In the genomic region with DNA sequence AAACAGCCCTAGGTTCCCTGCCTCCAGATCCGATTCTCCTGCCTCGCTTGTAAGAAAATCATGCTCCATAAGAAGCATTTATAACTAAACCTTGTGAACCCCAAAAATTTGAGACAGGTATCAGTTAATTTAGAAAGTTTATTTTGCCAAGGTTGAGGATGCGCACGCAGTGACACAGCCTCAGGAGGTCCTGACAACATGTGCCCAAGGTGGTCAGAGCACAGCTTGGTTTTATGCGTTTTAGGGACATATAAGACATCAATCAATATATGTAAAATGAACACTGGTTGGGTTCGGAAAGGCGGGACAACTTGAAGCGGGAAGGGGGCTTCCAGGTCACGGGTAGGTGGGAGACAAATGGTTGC, we compare ENCODE assay signal across 25 cellular contexts. TPM values are rescaled to one million over a fixed set of nuclear protein-coding genes. Genes with fewer than 3 reads are reported as not detected.
DNase-seq lines count a peak whose midpoint lies in the region; ATAC-seq and TF ChIP-seq lines count a peak whose summit lies in the region.
"Had no signal": no experiment of that assay in that cellular context is flagged by ENCODE, and none has a peak within 500 bp of the region (broad histone marks: within the 10 kb centered on the region; RNA-seq: fewer than 3 reads in every experiment).

No MANE protein-coding gene starts in this region.

- H3K36me3 ChIP-seq in breast epithelium (no peaks in the 10 kb centered on the region), Panc1 (ENCODE audit: control insufficient read depth, insufficient read depth, low read length) (peaks cover 11% of the 10 kb centered on the region), psoas muscle (ENCODE audit: insufficient read depth in 1 of 2, low read depth in 1 of 2) (peaks cover 0 to 9% of the 10 kb centered on the region in 2 donors)
- H3K36me3 ChIP-seq: ovary, tibial artery had no signal

- no peaks in the 10 kb centered on the region for H3K27me3 Mint-ChIP-seq in MCF 10A (ENCODE audit: insufficient read depth, unreplicated experiment)
- H3K27me3 Mint-ChIP-seq in endothelial cell (ENCODE audit: unreplicated experiment) = peaks cover 8% of the 10 kb centered on the region

- H3K36me3 Mint-ChIP-seq in MCF 10A (ENCODE audit: insufficient read depth, unreplicated experiment) (peaks cover 10% of the 10 kb centered on the region), endothelial cell (ENCODE audit: low read depth, unreplicated experiment) (peaks cover 43% of the 10 kb centered on the region)

- no peak for TF ChIP-seq CTCF in MCF 10A (IDR thresholded peaks at IDR 0.05; ENCODE audit: unreplicated experiment)
- TF ChIP-seq CTCF in breast epithelium (IDR thresholded peaks at IDR 0.05) = no peak
- no peak for TF ChIP-seq CTCF in Panc1 (IDR thresholded peaks at IDR 0.05)
- TF ChIP-seq CTCF in endothelial cell (IDR thresholded peaks at IDR 0.05; ENCODE audit: unreplicated experiment) = no peak
- TF ChIP-seq CTCF in psoas muscle (IDR thresholded peaks at IDR 0.05) = no peak

- H3K27ac ChIP-seq in breast epithelium (no peak overlapping the region), Panc1 (ENCODE audit: low read length) (peak overlapping the region; percentile 69), psoas muscle (no peak overlapping the region)
- H3K27ac ChIP-seq: ovary, tibial artery, VCaP had no signal

- DNase-seq in MCF 10A (ENCODE audit: unreplicated experiment) (no peak), breast epithelium (ENCODE audit: low spot score in 2 of 2) (no peak), Panc1 (ENCODE audit: low read depth, low spot score) (no peak), endothelial cell (ENCODE audit: low spot score) (no peak), psoas muscle (no peak), inferior parietal cortex (ENCODE audit: extremely low spot score) (no peak)
- no peak for DNase-seq in stimulated activated CD4-positive, alpha-beta T cell treated with anti-CD3 and anti-CD28 coated beads, Interleukin-1b, Interleukin-23, amount 100 ng/mL, for 48 hours
- DNase-seq: activated gamma-delta T cell treated with Interleukin-2 at 50 U/mL for 16 hours; aorta; Calu3; cerebellar nuclear complex; effector memory CD4-positive, alpha-beta T cell; EL; GOT3; NCI-H1105; NCI-H2081 treated with DMSO at 0.1 percent for 48 hours; NCI-H524; ovary; tibial artery had no signal

- H3K4me3 ChIP-seq in breast epithelium (no peak overlapping the region), Panc1 (ENCODE audit: low read depth in 2 of 2, low read length in 2 of 2) (peak overlapping the region; percentile 99 to 100), psoas muscle (peak overlapping the region; percentile 94)
- H3K4me3 ChIP-seq: mucosa of descending colon, ovary, tibial artery had no signal

- H3K4me1 ChIP-seq in breast epithelium (no peaks in the 10 kb centered on the region), Panc1 (ENCODE audit: control insufficient read depth, insufficient read depth, low read length) (peaks cover 11% of the 10 kb centered on the region), psoas muscle (peaks cover 33% of the 10 kb centered on the region)

- POLR2A ChIA-PET in MCF 10A (lab: Yijun Ruan, JAX) = interaction anchor here (0.9 to 1.2 kb wide), 2 partner anchors 23 to 33 kb away, joined by 3 read pairs; partner anchors contain the start of gene KIAA0319
- POLR2A ChIA-PET in Panc1 (lab: Charles Lee) = no interaction called here

- no peak overlapping the region for H3K27ac Mint-ChIP-seq in MCF 10A (ENCODE audit: low read depth, unreplicated experiment)
- H3K27ac Mint-ChIP-seq in endothelial cell (ENCODE audit: unreplicated experiment) = no peak overlapping the region
- H3K27ac Mint-ChIP-seq: stimulated activated effector memory CD8-positive, alpha-beta T cell treated with anti-CD3 and anti-CD28 coated beads, Interleukin-12 subunit alpha, Interleukin-12 subunit beta, amount 100 ng/mL, for 72 hours had no signal

- H3K4me3 Mint-ChIP-seq in MCF 10A (ENCODE audit: unreplicated experiment) (peak overlapping the region; percentile 94), endothelial cell (ENCODE audit: unreplicated experiment) (peak overlapping the region; percentile 12)

- in situ Hi-C loops in Panc1 (cut with HindIII; ENCODE audit: low pct_unique_long_range_greater_than_20kb, low sequenced_read_pairs) = no loop called here

- CTCF ChIA-PET in MCF 10A (lab: Yijun Ruan, JAX) = interaction anchor here (0.6 to 1.8 kb wide), 4 partner anchors 27 to 148 kb away, joined by 3 to 5 read pairs (median 4); no protein-coding TSS in a partner anchor
- CTCF ChIA-PET in Panc1 (lab: Charles Lee) = interaction anchor here (0.5 kb wide), 1 partner anchor 84 kb away, joined by 4 read pairs; no protein-coding TSS in a partner anchor

- TF ChIP-seq POLR2A in breast epithelium (IDR thresholded peaks at IDR 0.05) = no peak

- WGBS in psoas muscle, 3 donors = 91 to 97% (median 97%) methylated on average over 9 of the region's 9 CpGs

- H3K4me1 Mint-ChIP-seq in MCF 10A (ENCODE audit: insufficient read depth, unreplicated experiment) (peaks cover 15% of the 10 kb centered on the region), endothelial cell (ENCODE audit: unreplicated experiment) (peaks cover 14% of the 10 kb centered on the region)

- ATAC-seq in Panc1 (no peak), psoas muscle (no peak), HG02852 (IDR thresholded peaks at IDR 0.05; ENCODE audit: unreplicated experiment) (no peak)
- ATAC-seq: mucosa of descending colon; Right ventricle myocardium inferior; sciatic nerve; stimulated activated effector memory CD8-positive, alpha-beta T cell treated with anti-CD3 and anti-CD28 coated beads, Interleukin-12 subunit alpha, Interleukin-12 subunit beta, amount 100 ng/mL, for 72 hours had no signal

- no peaks in the 10 kb centered on the region for H3K27me3 ChIP-seq in breast epithelium
- H3K27me3 ChIP-seq in Panc1 (ENCODE audit: control insufficient read depth, insufficient read depth, low read length) = no peaks in the 10 kb centered on the region
- H3K27me3 ChIP-seq in psoas muscle (ENCODE audit: insufficient read depth in 3 of 3, low read length in 2 of 3) = no peaks in the 10 kb centered on the region
- H3K27me3 ChIP-seq: ovary, tibial artery had no signal

- H3K9me3 Mint-ChIP-seq in MCF 10A (ENCODE audit: unreplicated experiment) (no peaks in the 10 kb centered on the region), endothelial cell (ENCODE audit: unreplicated experiment) (peaks cover 20% of the 10 kb centered on the region)
- H3K9me3 Mint-ChIP-seq: stimulated activated effector memory CD8-positive, alpha-beta T cell treated with anti-CD3 and anti-CD28 coated beads, Interleukin-12 subunit alpha, Interleukin-12 subunit beta, amount 100 ng/mL, for 72 hours had no signal

- H3K9me3 ChIP-seq in breast epithelium (peaks cover 0 to 15% of the 10 kb centered on the region in 2 donors), Panc1 (ENCODE audit: control insufficient read depth, insufficient read depth, low read depth, low read length) (peaks cover 6% of the 10 kb centered on the region; the same call in 1 of the 2 replicates), psoas muscle (no peaks in the 10 kb centered on the region)
- H3K9me3 ChIP-seq: ovary, tibial artery had no signal

- intact Hi-C loops in MCF 10A (cut with micrococcal nuclease) = no loop called here
- intact Hi-C loops in breast epithelium (cut with DNase I; ENCODE audit: low total_unique reads) = no loop called here
- intact Hi-C loops in Panc1 (cut with micrococcal nuclease; ENCODE audit: unreplicated experiment) = no loop called here
- intact Hi-C loops in psoas muscle (cut with DNase I) = loop anchor here (5.0 kb wide), 2 partner anchors 33 to 53 kb away; no protein-coding TSS in a partner anchor

- BruUV-seq in MCF 10A (replicated peaks; lab: Mats Ljungman, UMichigan) (no TSS peak), Panc1 (replicated peaks; lab: Mats Ljungman, UMichigan) (no TSS peak)

RNA-seq across cellular contexts. Expression of gene ACOT13, which starts 2.1 kb away (rescaled TPM):
- total RNA-seq in MCF 10A (2022) = 29.4 and 31.4 TPM in 2 replicates
- 10 to 100 TPM in 1 of 3 donors, 1 to 10 TPM in 2; 6.3 to 12.0 (median 8.2) TPM for total RNA-seq in breast epithelium
- total RNA-seq in Panc1 (2021; ENCODE audit: unreplicated experiment) = 31.6 TPM
- 22.4 TPM for polyA plus RNA-seq in Panc1 (2012; ENCODE audit: insufficient read length)
- total RNA-seq in endothelial cell (ENCODE audit: unreplicated experiment) = 22.1 TPM
- 10 to 100 TPM; 36.3 to 50.7 (median 37.6) TPM for total RNA-seq in psoas muscle
- polyA plus RNA-seq in psoas muscle = 10 to 100 TPM; 25.2 to 44.6 (median 36.7) TPM

RNA-seq across cellular contexts. Expression of gene TDP2, which starts 2.3 kb away (rescaled TPM):
- 27.6 and 28.2 TPM in 2 replicates for total RNA-seq in MCF 10A (2022)
- total RNA-seq in breast epithelium = 10 to 100 TPM; 31.5 to 40.6 (median 37.2) TPM
- 33.6 TPM for total RNA-seq in Panc1 (2021; ENCODE audit: unreplicated experiment)
- 42.7 TPM for polyA plus RNA-seq in Panc1 (2012; ENCODE audit: insufficient read length)
- 33.9 TPM for total RNA-seq in endothelial cell (ENCODE audit: unreplicated experiment)
- total RNA-seq in psoas muscle = 10 to 100 TPM; 16.3 to 22.1 (median 19.8) TPM
- polyA plus RNA-seq in psoas muscle = 10 to 100 TPM; 19.0 to 56.7 (median 36.9) TPM

RNA-seq across cellular contexts. Expression of gene KIAA0319, which starts 23.0 kb away (rescaled TPM):
- total RNA-seq in MCF 10A (2022) (0.05 TPM in 1 of 2 replicates, not detected in the other), breast epithelium (under 1 TPM in 2 of 3 donors, not detected in 1; under 0.01 to 0.15 TPM), Panc1 (2021; ENCODE audit: unreplicated experiment) (2.0 TPM), endothelial cell (ENCODE audit: unreplicated experiment) (0.18 TPM), psoas muscle (under 1 TPM in 3 of 4 donors, not detected in 1; 0.02 to 0.04 (median 0.04) TPM)
- 1.2 TPM for polyA plus RNA-seq in Panc1 (2012; ENCODE audit: insufficient read length)
- polyA plus RNA-seq in psoas muscle = under 1 TPM in 2 of 3 donors, not detected in 1; 0.01 to 0.06 TPM
- total RNA-seq: Right ventricle myocardium inferior had no signal

RNA-seq across cellular contexts. Expression of gene C6orf62, which starts 50.0 kb away (rescaled TPM):
- total RNA-seq in MCF 10A (2022) (96.2 and 101 TPM in 2 replicates), breast epithelium (10 to 100 TPM; 57.0 to 86.1 (median 66.1) TPM), Panc1 (2021; ENCODE audit: unreplicated experiment) (153 TPM), endothelial cell (ENCODE audit: unreplicated experiment) (88.8 TPM), psoas muscle (10 to 100 TPM; 43.1 to 57.2 (median 47.1) TPM)
- polyA plus RNA-seq in Panc1 (2012; ENCODE audit: insufficient read length) = 53.5 TPM
- polyA plus RNA-seq in psoas muscle = 10 to 100 TPM; 23.9 to 54.8 (median 35.6) TPM

Comparison
In these comparisons a context has a peak if more than half of its experiments do, and no peak if none do; other contexts are left out.
1. H3K4me3 ChIP-seq: peak in Panc1 (2 of 2) and psoas muscle (single experiment); none in breast epithelium (0 of 3).
2. intact Hi-C loops: an anchor here in psoas muscle (5.0 kb wide); none called in MCF 10A, breast epithelium and Panc1.